ENCODE assay signal across 18 cellular contexts in genomic region chr1:196438324-196438723, GRCh38.
DNase-seq lines count a peak whose midpoint lies in the region; ATAC-seq and TF ChIP-seq lines count a peak whose summit lies in the region.
"Had no signal": no experiment of that assay in that cellular context is flagged by ENCODE, and none has a peak within 500 bp of the region (broad histone marks: within the 10 kb centered on the region; RNA-seq: fewer than 3 reads in every experiment).

No MANE protein-coding gene starts in this region.

- H3K9me3 Mint-ChIP-seq in neural progenitor cell = no peaks in the 10 kb centered on the region

- no peak overlapping the region for H3K27ac Mint-ChIP-seq in neural progenitor cell

- no peaks in the 10 kb centered on the region for H3K36me3 ChIP-seq in GM23248 (ENCODE audit: low read depth)
- no peaks in the 10 kb centered on the region for H3K36me3 ChIP-seq in neural progenitor cell

- H3K9me2 ChIP-seq in GM23248 (ENCODE audit: insufficient read depth) = no peaks in the 10 kb centered on the region

- H3K4me3 ChIP-seq in GM23248 (no peak overlapping the region), fibroblast of pulmonary artery (replicated peaks; ENCODE audit: low read depth, low read length) (no peak overlapping the region), neural progenitor cell (no peak overlapping the region)
- H3K4me3 ChIP-seq: mucosa of descending colon had no signal

- no peak for ATAC-seq in HG03354 (IDR thresholded peaks at IDR 0.05; ENCODE audit: poor library complexity, severe bottlenecking, unreplicated experiment)
- ATAC-seq: left colon, mucosa of descending colon had no signal

- H2AFZ ChIP-seq in GM23248 = peak overlapping the region; percentile 37
- no peak overlapping the region for H2AFZ ChIP-seq in neural progenitor cell (replicated peaks)

- WGBS in GM23248 (ENCODE audit: low coverage in 1 of 2, low lambda C conversion rate in 2 of 2, missing lambda C conversion rate in 2 of 2), 2 experiments = 2 to 6% methylated on average over 2 of the region's 2 CpGs

- H3K4me1 ChIP-seq in GM23248 (ENCODE audit: insufficient read depth) (no peaks in the 10 kb centered on the region), neural progenitor cell (no peaks in the 10 kb centered on the region)

- H3K27ac ChIP-seq in GM23248 (no peak overlapping the region), neural progenitor cell (peak overlapping the region; percentile 70)

- H3K27me3 ChIP-seq in GM23248 (replicated peaks; ENCODE audit: insufficient read depth) (no peaks in the 10 kb centered on the region), neural progenitor cell (no peaks in the 10 kb centered on the region)

- TF ChIP-seq CTCF in fibroblast of pulmonary artery (IDR thresholded peaks at IDR 0.05; ENCODE audit: low read length, missing control alignments) = no peak
- no peak for TF ChIP-seq CTCF in neural progenitor cell (IDR thresholded peaks at IDR 0.05)
- TF ChIP-seq CTCF in GM10248 (IDR thresholded peaks at IDR 0.05; ENCODE audit: control extremely low read depth, extremely low read depth, low read depth, missing control alignments) = no peak

- no peaks in the 10 kb centered on the region for H3K27me3 Mint-ChIP-seq in neural progenitor cell (ENCODE audit: insufficient read depth, low read depth)

- POLR2A ChIA-PET in GM10248 (lab: Yijun Ruan, JAX) = no interaction called here

- H3F3A ChIP-seq in GM23248 (ENCODE audit: insufficient read depth) (no peaks in the 10 kb centered on the region), neural progenitor cell (ENCODE audit: low read depth) (peaks cover 11% of the 10 kb centered on the region)

- no peaks in the 10 kb centered on the region for H3K4me1 Mint-ChIP-seq in neural progenitor cell

- no peaks in the 10 kb centered on the region for H3K79me2 ChIP-seq in GM23248 (ENCODE audit: insufficient read depth)
- H3K79me2 ChIP-seq in neural progenitor cell (ENCODE audit: low read depth) = no peaks in the 10 kb centered on the region

- no peaks in the 10 kb centered on the region for H3K36me3 Mint-ChIP-seq in neural progenitor cell

- H3K9me3 ChIP-seq in GM23248 (ENCODE audit: low read depth) (no peaks in the 10 kb centered on the region), neural progenitor cell (ENCODE audit: low read depth) (no peaks in the 10 kb centered on the region)
- H3K9me3 ChIP-seq: mucosa of descending colon had no signal

- no peak overlapping the region for H3K4me3 Mint-ChIP-seq in neural progenitor cell

- H4K20me1 ChIP-seq in GM23248 (ENCODE audit: insufficient read depth) (no peaks in the 10 kb centered on the region), neural progenitor cell (ENCODE audit: low read depth) (no peaks in the 10 kb centered on the region)

- CTCF ChIA-PET in GM10248 (lab: Yijun Ruan, JAX) = no interaction called here

- in situ Hi-C loops in GM23248 (cut with MboI) = no loop called here

- H3K4me2 ChIP-seq in GM23248 (ENCODE audit: unreplicated experiment) = no peak overlapping the region
- no peak overlapping the region for H3K4me2 ChIP-seq in neural progenitor cell

- DNase-seq in GM23248 (no peak), NCI-H82 (lab: John Stamatoyannopoulos, UW) (peak; percentile 85), fibroblast of pulmonary artery (ENCODE audit: low read depth) (peak; percentile 42), neural progenitor cell (ENCODE audit: low spot score) (no peak), KG1 (lab: John Stamatoyannopoulos, UW) (no peak), GM10248 (ENCODE audit: extremely low spot score) (no peak)
- no peak for DNase-seq in stimulated activated CD8-positive, alpha-beta memory T cell treated with anti-CD3 and anti-CD28 coated beads, Interleukin-4, amount 100 ng/mL, for 48 hours
- DNase-seq: activated CD4-positive, alpha-beta T cell treated with anti-CD3 and anti-CD28 coated beads, Interleukin-2, amount 50 U/mL, for 1 hour; anterior cingulate cortex; effector CD8-positive, alpha-beta T cell; Karpas-422; left colon; mucosa of descending colon; NCI-H1417 treated with DMSO at 0.1 percent for 48 hours; NCI-H345; SHP77; stimulated activated CD4-positive, alpha-beta T cell treated with anti-CD3 and anti-CD28 coated beads, Interleukin-2, amount 100 ng/mL, for 24 hours had no signal

- H3K9ac ChIP-seq in GM23248 (no peak overlapping the region), neural progenitor cell (no peak overlapping the region)

Comparison
In these comparisons a context has a peak if more than half of its experiments do, and no peak if none do; other contexts are left out.
1. DNase-seq: peak in NCI-H82 (single experiment) and fibroblast of pulmonary artery (single experiment); none in GM23248 (single experiment), neural progenitor cell (single experiment), KG1 (single experiment), stimulated activated CD8-positive, alpha-beta memory T cell treated with anti-CD3 and anti-CD28 coated beads, Interleukin-4, amount 100 ng/mL, for 48 hours (single experiment) and GM10248 (single experiment).